Comparison of ENCODE assay signal across 25 cellular contexts in the genomic region with DNA sequence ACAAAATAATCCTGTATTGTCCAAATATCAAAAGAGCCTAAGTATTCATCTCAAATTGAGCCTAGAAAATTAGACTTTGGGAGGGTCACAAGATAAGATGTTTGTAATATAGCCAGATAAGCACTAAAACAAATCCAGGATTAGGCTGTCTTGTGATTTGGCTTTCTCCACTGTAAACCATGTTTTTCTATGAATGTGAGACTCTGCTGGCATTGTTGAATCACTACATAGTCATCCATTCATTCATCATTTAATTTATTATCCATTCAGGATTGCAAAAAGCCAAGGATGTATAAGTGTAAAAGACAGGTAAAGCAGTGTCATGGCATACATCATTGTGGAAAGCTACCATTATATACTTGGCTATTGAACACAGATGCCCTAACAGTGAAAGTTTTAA.
"Had no signal": no experiment of that assay in that cellular context is flagged by ENCODE, and none has a peak within 500 bp of the region (broad histone marks: within the 10 kb centered on the region; RNA-seq: fewer than 3 reads in every experiment).

No MANE protein-coding gene starts in this region.

- DNase-seq: activated B cell treated with CpG ODN at 0.5 μM for 24 hours; activated CD4-positive, alpha-beta T cell treated with anti-CD3 and anti-CD28 coated beads for 1 hour; activated CD4-positive, alpha-beta T cell treated with anti-CD3 and anti-CD28 coated beads, Interleukin-2, amount 10 ng/mL, durations not matched to agents 24 days and 14 days; activated CD4-positive, alpha-beta T cell treated with anti-CD3 and anti-CD28 coated beads, Interleukin-2, amount 50 U/mL, for 48 hours; activated gamma-delta T cell; activated naive CD4-positive, alpha-beta T cell treated with anti-CD3 and anti-CD28 coated beads, Interleukin-2, amount 10 ng/mL, durations not matched to agents 7 days and 5 days; activated naive CD8-positive, alpha-beta T cell treated with anti-CD3 and anti-CD28 coated beads for 36 hours; activated T-cell treated with anti-CD3 and anti-CD28 coated beads, Interleukin-2, amount 50 U/mL, for 48 hours; anterior cingulate cortex; caudate nucleus; Kasumi-1; KBM-7; NCI-H1417; NCI-H1930; NCI-H2171; NCI-H2227 treated with DMSO at 0.1 percent for 48 hours; NCI-H526; NCI-H82; OCI-M1; Peyer's patch; Right ventricle myocardium superior; SJCRH30 had no signal

- H3K4me3 Mint-ChIP-seq: activated B cell treated with CpG ODN at 0.5 μM for 24 hours; activated CD4-positive, alpha-beta T cell treated with anti-CD3 and anti-CD28 coated beads, Interleukin-2, amount 10 ng/mL, durations not matched to agents 24 days and 14 days; activated naive CD4-positive, alpha-beta T cell treated with anti-CD3 and anti-CD28 coated beads, Interleukin-2, amount 10 ng/mL, durations not matched to agents 7 days and 5 days; activated naive CD8-positive, alpha-beta T cell treated with anti-CD3 and anti-CD28 coated beads for 36 hours; activated T-helper 17 cell treated with anti-CD3 and anti-CD28 coated beads, Interleukin-2, amount 50 U/mL, for 72 hours; T-helper 1 cell treated with Interleukin-12 subunit alpha and Interleukin-12 subunit beta and Interleukin-4 antibody, amounts not matched to agents 30 μg/mL and 1 μg/mL, for 36 hours had no signal

- H3K27me3 ChIP-seq: Peyer's patch, SJCRH30 had no signal

- H3K4me3 ChIP-seq: Peyer's patch, SJCRH30 had no signal

- H3K27ac Mint-ChIP-seq: activated B cell treated with CpG ODN at 0.5 μM for 24 hours; activated CD4-positive, alpha-beta T cell treated with anti-CD3 and anti-CD28 coated beads, Interleukin-2, amount 10 ng/mL, durations not matched to agents 24 days and 14 days; activated naive CD4-positive, alpha-beta T cell treated with anti-CD3 and anti-CD28 coated beads, Interleukin-2, amount 10 ng/mL, durations not matched to agents 7 days and 5 days; activated naive CD8-positive, alpha-beta T cell treated with anti-CD3 and anti-CD28 coated beads for 36 hours; activated T-helper 17 cell treated with anti-CD3 and anti-CD28 coated beads, Interleukin-2, amount 50 U/mL, for 72 hours; T-helper 1 cell treated with Interleukin-12 subunit alpha and Interleukin-12 subunit beta and Interleukin-4 antibody, amounts not matched to agents 30 μg/mL and 1 μg/mL, for 36 hours had no signal

- H3K4me1 Mint-ChIP-seq: activated B cell treated with CpG ODN at 0.5 μM for 24 hours; activated CD4-positive, alpha-beta T cell treated with anti-CD3 and anti-CD28 coated beads, Interleukin-2, amount 10 ng/mL, durations not matched to agents 24 days and 14 days; activated naive CD4-positive, alpha-beta T cell treated with anti-CD3 and anti-CD28 coated beads, Interleukin-2, amount 10 ng/mL, durations not matched to agents 7 days and 5 days; activated naive CD8-positive, alpha-beta T cell treated with anti-CD3 and anti-CD28 coated beads for 36 hours; activated T-helper 17 cell treated with anti-CD3 and anti-CD28 coated beads, Interleukin-2, amount 50 U/mL, for 72 hours had no signal

- H3K27me3 Mint-ChIP-seq: activated B cell treated with CpG ODN at 0.5 μM for 24 hours; activated CD4-positive, alpha-beta T cell treated with anti-CD3 and anti-CD28 coated beads, Interleukin-2, amount 10 ng/mL, durations not matched to agents 24 days and 14 days; activated naive CD4-positive, alpha-beta T cell treated with anti-CD3 and anti-CD28 coated beads, Interleukin-2, amount 10 ng/mL, durations not matched to agents 7 days and 5 days; activated naive CD8-positive, alpha-beta T cell treated with anti-CD3 and anti-CD28 coated beads for 36 hours; activated T-helper 17 cell treated with anti-CD3 and anti-CD28 coated beads, Interleukin-2, amount 50 U/mL, for 72 hours had no signal

- H3K4me1 ChIP-seq: Peyer's patch, SJCRH30 had no signal

- ATAC-seq: activated T-helper 17 cell treated with anti-CD3 and anti-CD28 coated beads, Interleukin-2, amount 50 U/mL, for 72 hours had no signal

- H3K27ac ChIP-seq: Peyer's patch, RWPE1, SJCRH30 had no signal

- H3K9me3 Mint-ChIP-seq: activated B cell treated with CpG ODN at 0.5 μM for 24 hours; activated CD4-positive, alpha-beta T cell treated with anti-CD3 and anti-CD28 coated beads, Interleukin-2, amount 10 ng/mL, durations not matched to agents 24 days and 14 days; activated naive CD8-positive, alpha-beta T cell treated with anti-CD3 and anti-CD28 coated beads for 36 hours; T-helper 1 cell treated with Interleukin-12 subunit alpha and Interleukin-12 subunit beta and Interleukin-4 antibody, amounts not matched to agents 30 μg/mL and 1 μg/mL, for 36 hours had no signal

- H3K36me3 Mint-ChIP-seq: activated naive CD4-positive, alpha-beta T cell treated with anti-CD3 and anti-CD28 coated beads, Interleukin-2, amount 10 ng/mL, durations not matched to agents 7 days and 5 days; activated naive CD8-positive, alpha-beta T cell treated with anti-CD3 and anti-CD28 coated beads for 36 hours had no signal
